Comparison of ENCODE assay signal across 8 cellular contexts in the genomic region with DNA sequence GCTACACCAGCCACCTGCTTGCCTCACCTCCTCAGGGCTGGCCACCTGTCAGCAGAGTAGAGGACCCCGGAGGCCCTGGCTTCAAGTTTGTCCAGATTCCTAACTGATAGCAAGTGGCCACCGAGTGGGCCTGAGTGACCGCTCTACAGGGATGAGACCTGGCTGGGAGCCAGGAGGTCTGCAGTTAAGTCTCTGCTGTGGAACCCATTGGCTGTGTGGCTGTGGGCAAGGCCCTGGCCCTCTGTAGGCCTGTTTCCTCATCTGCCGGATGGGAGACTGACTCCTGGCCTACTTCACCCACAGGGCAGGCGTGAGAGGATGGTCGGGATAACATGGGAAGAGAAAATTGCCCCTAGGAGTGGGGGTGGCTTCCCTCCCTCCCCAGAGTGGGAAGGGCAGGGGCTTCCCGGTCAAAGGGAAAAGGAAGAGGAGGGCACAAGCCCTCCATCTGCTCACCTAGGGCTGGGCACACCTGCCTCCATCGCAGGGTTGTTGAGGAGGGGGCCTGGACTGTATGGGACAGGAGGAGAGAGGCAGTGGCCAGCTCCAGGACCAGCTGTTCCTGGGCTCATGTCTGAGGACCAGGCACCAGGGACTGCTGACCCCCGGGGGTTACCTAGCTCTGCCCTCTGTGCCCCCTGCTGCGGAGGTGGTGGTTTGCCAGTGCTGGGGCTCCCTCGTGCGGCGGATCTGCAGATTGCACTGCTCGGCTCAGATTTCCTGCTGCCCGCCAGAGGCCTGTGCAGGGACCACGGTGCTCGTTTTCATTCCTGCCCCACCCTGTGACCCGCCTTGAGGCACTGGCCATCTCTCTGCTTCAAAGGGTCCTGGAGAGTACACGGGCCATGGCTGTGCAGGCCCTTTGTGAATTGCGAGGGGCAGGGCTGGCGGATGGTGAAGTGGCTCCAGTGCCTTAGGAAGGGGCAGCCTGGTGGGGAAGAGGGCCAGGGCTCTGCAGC. TPM values are rescaled to one million over a fixed set of nuclear protein-coding genes. Genes with fewer than 3 reads are reported as not detected.
DNase-seq lines count a peak whose midpoint lies in the region; ATAC-seq, FAIRE-seq and TF ChIP-seq lines count a peak whose summit lies in the region.

No MANE protein-coding gene starts in this region.

- H3K36me3 Mint-ChIP-seq in CD4-positive, alpha-beta memory T cell: peaks cover 15 to 29% of the 10 kb centered on the region in 2 donors
- no peaks in the 10 kb centered on the region for H3K36me3 Mint-ChIP-seq in activated T-helper 2 cell treated with anti-CD3 and anti-CD28 coated beads, Interferon-gamma antibody, Interleukin-2, Interleukin-4, amounts not matched to agents 10 μg/mL and 5 μg/mL and 100 μg/mL, durations not matched to agents 14 hours and 24 hours and 36 hours (ENCODE audit: low read depth)

- intact Hi-C loops in CD4-positive, alpha-beta memory T cell (cut with micrococcal nuclease): loop anchor here (1.0 kb wide), 3 partner anchors 202 to 307 kb away; no protein-coding TSS in a partner anchor
- intact Hi-C loops in activated T-helper 2 cell treated with anti-CD3 and anti-CD28 coated beads, Interferon-gamma antibody, Interleukin-2, Interleukin-4, amounts not matched to agents 10 μg/mL and 5 μg/mL and 100 μg/mL, durations not matched to agents 14 hours and 24 hours and 36 hours (cut with micrococcal nuclease): loop anchor here (10.0 kb wide), 1 partner anchor 286 kb away; no protein-coding TSS in a partner anchor

- peaks cover 0 to 4% (median 0%) of the 10 kb centered on the region in 8 donors for H3K9me3 Mint-ChIP-seq in CD4-positive, alpha-beta memory T cell
- H3K9me3 Mint-ChIP-seq in activated T-helper 2 cell treated with anti-CD3 and anti-CD28 coated beads, Interferon-gamma antibody, Interleukin-2, Interleukin-4, amounts not matched to agents 10 μg/mL and 5 μg/mL and 100 μg/mL, durations not matched to agents 14 hours and 24 hours and 36 hours: no peaks in the 10 kb centered on the region

- no peaks in the 10 kb centered on the region for H3K27me3 Mint-ChIP-seq in CD4-positive, alpha-beta memory T cell
- H3K27me3 Mint-ChIP-seq in activated T-helper 2 cell treated with anti-CD3 and anti-CD28 coated beads, Interferon-gamma antibody, Interleukin-2, Interleukin-4, amounts not matched to agents 10 μg/mL and 5 μg/mL and 100 μg/mL, durations not matched to agents 14 hours and 24 hours and 36 hours (ENCODE audit: low read depth): peaks cover 1% of the 10 kb centered on the region

- POLR2A ChIA-PET in CD4-positive, alpha-beta memory T cell (lab: Charles Lee; ENCODE audit: partially characterized antibody): interaction anchor here (0.6 to 5.2 kb wide), 7 partner anchors 9 to 308 kb away, joined by 3 to 18 read pairs (median 4); a partner anchor contains a TSS

- peaks cover 5% of the 10 kb centered on the region for H3K36me3 ChIP-seq in CD4-positive, alpha-beta memory T cell (ENCODE audit: insufficient read depth, low read length)
- H3K36me3 ChIP-seq in parathyroid adenoma (ENCODE audit: control insufficient read depth, insufficient read depth, low read length): no peaks in the 10 kb centered on the region

- H3K4me3 ChIP-seq in CD4-positive, alpha-beta memory T cell (ENCODE audit: low read length in 2 of 2): no peak overlapping the region
- no peak overlapping the region for H3K4me3 ChIP-seq in parathyroid adenoma (ENCODE audit: low read depth, low read length)

- peaks cover 0 to 10% (median 2%) of the 10 kb centered on the region in 4 donors for H3K4me1 Mint-ChIP-seq in CD4-positive, alpha-beta memory T cell
- peaks cover 3% of the 10 kb centered on the region for H3K4me1 Mint-ChIP-seq in activated T-helper 2 cell treated with anti-CD3 and anti-CD28 coated beads, Interferon-gamma antibody, Interleukin-2, Interleukin-4, amounts not matched to agents 10 μg/mL and 5 μg/mL and 100 μg/mL, durations not matched to agents 14 hours and 24 hours and 36 hours (ENCODE audit: low read depth)

- ATAC-seq in HG03378 (IDR thresholded peaks at IDR 0.05; ENCODE audit: unreplicated experiment): no peak

- no peak overlapping the region for H3K4me2 ChIP-seq in parathyroid adenoma (ENCODE audit: low read length)

- H3K79me2 ChIP-seq in parathyroid adenoma: no peaks in the 10 kb centered on the region

- CTCF ChIA-PET in CD4-positive, alpha-beta memory T cell (lab: Charles Lee; ENCODE audit: partially characterized antibody): interaction anchor here (0.6 to 7.0 kb wide), 24 partner anchors 9 to 311 kb away, joined by 3 to 110 read pairs (median 5); no protein-coding TSS in a partner anchor

- peak overlapping the region in 3 of 7 donors; percentile 35 to 84 (median 64) for H3K27ac Mint-ChIP-seq in CD4-positive, alpha-beta memory T cell
- no peak overlapping the region for H3K27ac Mint-ChIP-seq in activated T-helper 2 cell treated with anti-CD3 and anti-CD28 coated beads, Interferon-gamma antibody, Interleukin-2, Interleukin-4, amounts not matched to agents 10 μg/mL and 5 μg/mL and 100 μg/mL, durations not matched to agents 14 hours and 24 hours and 36 hours

- DNase-seq in CD4-positive, alpha-beta memory T cell: peak; percentile 66 to 79 (median 69)
- peak; percentile 72 for DNase-seq in HK-2 (ENCODE audit: unreplicated experiment)
- peak; percentile 71 for DNase-seq in RPMI8226
- DNase-seq in activated T-helper 2 cell treated with anti-CD3 and anti-CD28 coated beads, Interferon-gamma antibody, Interleukin-2, Interleukin-4, amounts not matched to agents 10 μg/mL and 5 μg/mL and 100 μg/mL, durations not matched to agents 14 hours and 24 hours and 36 hours (ENCODE audit: low spot score): peak; percentile 66
- peak; percentile 75 to 84 for DNase-seq in frontal cortex (ENCODE audit: low spot score in 2 of 2)
- DNase-seq in urothelium cell line (ENCODE audit: low spot score): peak; percentile 76

- peaks cover 5% of the 10 kb centered on the region for H3K4me1 ChIP-seq in CD4-positive, alpha-beta memory T cell (ENCODE audit: insufficient read depth, low read length)
- H3K4me1 ChIP-seq in parathyroid adenoma: no peaks in the 10 kb centered on the region

- H3K9ac ChIP-seq in parathyroid adenoma: no peak overlapping the region

- FAIRE-seq in frontal cortex (lab: Jason Lieb, UNC): no peak
- no peak for FAIRE-seq in urothelium cell line (lab: Jason Lieb, UNC)

- no peaks in the 10 kb centered on the region for H3K27me3 ChIP-seq in CD4-positive, alpha-beta memory T cell (ENCODE audit: insufficient read depth, low read length)
- H3K27me3 ChIP-seq in parathyroid adenoma (ENCODE audit: control insufficient read depth, insufficient read depth, low read length): no peaks in the 10 kb centered on the region

- H3K9me3 ChIP-seq in CD4-positive, alpha-beta memory T cell (ENCODE audit: control insufficient read depth in 1 of 2, low read length in 2 of 2): no peaks in the 10 kb centered on the region
- H3K9me3 ChIP-seq in parathyroid adenoma (ENCODE audit: control insufficient read depth, low read length): no peaks in the 10 kb centered on the region

- H3K27ac ChIP-seq in CD4-positive, alpha-beta memory T cell (ENCODE audit: low read depth, low read length): no peak overlapping the region
- no peak overlapping the region for H3K27ac ChIP-seq in parathyroid adenoma

- peak; percentile 77 for TF ChIP-seq CTCF in parathyroid adenoma (IDR thresholded peaks at IDR 0.05)

- H2AFZ ChIP-seq in parathyroid adenoma: no peak overlapping the region

- no peak overlapping the region for H3K4me3 Mint-ChIP-seq in CD4-positive, alpha-beta memory T cell
- no peak overlapping the region for H3K4me3 Mint-ChIP-seq in activated T-helper 2 cell treated with anti-CD3 and anti-CD28 coated beads, Interferon-gamma antibody, Interleukin-2, Interleukin-4, amounts not matched to agents 10 μg/mL and 5 μg/mL and 100 μg/mL, durations not matched to agents 14 hours and 24 hours and 36 hours (ENCODE audit: low read depth)

RNA-seq across cellular contexts. Expression of a gene that starts 9.1 kb away (rescaled TPM):
- 10 to 100 TPM; 53.3 to 57.2 TPM for total RNA-seq in CD4-positive, alpha-beta memory T cell
- polyA plus RNA-seq in CD4-positive, alpha-beta memory T cell: 10 to 100 TPM; 27.5 to 58.4 TPM
- 29.6 and 30.0 TPM in 2 replicates for total RNA-seq in activated T-helper 2 cell treated with anti-CD3 and anti-CD28 coated beads, Interferon-gamma antibody, Interleukin-2, Interleukin-4, amounts not matched to agents 10 μg/mL and 5 μg/mL and 100 μg/mL, durations not matched to agents 14 hours and 24 hours and 36 hours
- total RNA-seq in frontal cortex: 33.0 TPM

RNA-seq across cellular contexts. Expression of a gene that starts 10.6 kb away (rescaled TPM):
- total RNA-seq in CD4-positive, alpha-beta memory T cell: 10 to 100 TPM; 24.8 to 26.2 TPM
- polyA plus RNA-seq in CD4-positive, alpha-beta memory T cell: 1 to 10 TPM in 1 of 2 donors, under 1 TPM in 1; 0.65 to 6.5 TPM
- 8.0 and 8.2 TPM in 2 replicates for total RNA-seq in activated T-helper 2 cell treated with anti-CD3 and anti-CD28 coated beads, Interferon-gamma antibody, Interleukin-2, Interleukin-4, amounts not matched to agents 10 μg/mL and 5 μg/mL and 100 μg/mL, durations not matched to agents 14 hours and 24 hours and 36 hours
- 6.1 TPM for total RNA-seq in frontal cortex

RNA-seq across cellular contexts. Expression of a gene that starts 48.6 kb away (rescaled TPM):
- total RNA-seq in CD4-positive, alpha-beta memory T cell: not detected
- not detected for polyA plus RNA-seq in CD4-positive, alpha-beta memory T cell
- total RNA-seq in activated T-helper 2 cell treated with anti-CD3 and anti-CD28 coated beads, Interferon-gamma antibody, Interleukin-2, Interleukin-4, amounts not matched to agents 10 μg/mL and 5 μg/mL and 100 μg/mL, durations not matched to agents 14 hours and 24 hours and 36 hours: 9.5 and 10.9 TPM in 2 replicates
- 0.82 TPM for total RNA-seq in frontal cortex
